Comparison of ENCODE assay signal across 1 cellular context in genomic region chr4:69060651-69061308, GRCh38.
A peak's percentile ranks its signal among the peaks of the same experiment; 100 is the strongest.
TF ChIP-seq lines count a peak whose summit lies in the region.

No MANE protein-coding gene starts in this region.

TF ChIP-seq in HepG2, 621 proteins besides CTCF, POLR2A, EP300 and RAD21 (continued from another document):
- TF ChIP-seq ZNF503 (CRISPR knock-in tag; IDR thresholded peaks at IDR 0.05) (no peak), BRF2 (CRISPR knock-in tag; IDR thresholded peaks at IDR 0.05) (0 out of 2 replicates have a peak, but pooled peaks have one; percentile 26), HNF4G (IDR thresholded peaks at IDR 0.05; ENCODE audit: borderline replicate concordance, low read depth, low read length) (no peak), HNF4G (CRISPR knock-in tag; IDR thresholded peaks at IDR 0.05; ENCODE audit: borderline replicate concordance, low read depth) (no peak), ZNF296 (CRISPR knock-in tag; conservative IDR thresholded peaks at IDR 0.05) (no peak), REL (CRISPR knock-in tag; conservative IDR thresholded peaks at IDR 0.05) (no peak), ZNF142 (CRISPR knock-in tag; IDR thresholded peaks at IDR 0.05) (no peak), HOXA9 (CRISPR knock-in tag; IDR thresholded peaks at IDR 0.05; ENCODE audit: borderline replicate concordance) (no peak), ELF3 (CRISPR knock-in tag; IDR thresholded peaks at IDR 0.05) (no peak), NFIC (IDR thresholded peaks at IDR 0.05; ENCODE audit: low read length) (0 out of 2 replicates have a peak, but pooled peaks have one; percentile 23), HOXD1 (CRISPR knock-in tag; IDR thresholded peaks at IDR 0.05) (no peak), PBX3 (CRISPR knock-in tag; IDR thresholded peaks at IDR 0.05; ENCODE audit: borderline replicate concordance) (no peak), CERS6 (CRISPR knock-in tag; IDR thresholded peaks at IDR 0.05) (no peak), ZBTB20 (CRISPR knock-in tag; IDR thresholded peaks at IDR 0.05; ENCODE audit: borderline replicate concordance, low read depth) (no peak), MED1 (CRISPR knock-in tag; IDR thresholded peaks at IDR 0.05) (0 out of 2 replicates have a peak, but pooled peaks have one; percentile 30), RFXANK (CRISPR knock-in tag; IDR thresholded peaks at IDR 0.05) (no peak), TCF7 (IDR thresholded peaks at IDR 0.05; ENCODE audit: low read depth) (no peak), ZGPAT (CRISPR knock-in tag; IDR thresholded peaks at IDR 0.05) (0 out of 2 replicates have a peak, but pooled peaks have one; percentile 43), MXI1 (IDR thresholded peaks at IDR 0.05; ENCODE audit: borderline replicate concordance, low read depth, low read length) (no peak), TEF (CRISPR knock-in tag; IDR thresholded peaks at IDR 0.05) (no peak), ZMYM4 (CRISPR knock-in tag; IDR thresholded peaks at IDR 0.05) (peak; percentile 47; the same call in 1 of the 2 replicates), HMGA1 (CRISPR knock-in tag; conservative IDR thresholded peaks at IDR 0.05) (no peak), DPF2 (CRISPR knock-in tag; IDR thresholded peaks at IDR 0.05; ENCODE audit: borderline replicate concordance, low read depth) (no peak), CBFB (CRISPR knock-in tag; IDR thresholded peaks at IDR 0.05) (no peak), FOXO4 (CRISPR knock-in tag; conservative IDR thresholded peaks at IDR 0.05) (no peak), HINFP (CRISPR knock-in tag; IDR thresholded peaks at IDR 0.05; ENCODE audit: low read depth) (no peak), ZBTB26 (CRISPR knock-in tag; IDR thresholded peaks at IDR 0.05; ENCODE audit: borderline replicate concordance) (no peak)
